8 cellular contexts compared by ENCODE assay signal in the genomic region with DNA sequence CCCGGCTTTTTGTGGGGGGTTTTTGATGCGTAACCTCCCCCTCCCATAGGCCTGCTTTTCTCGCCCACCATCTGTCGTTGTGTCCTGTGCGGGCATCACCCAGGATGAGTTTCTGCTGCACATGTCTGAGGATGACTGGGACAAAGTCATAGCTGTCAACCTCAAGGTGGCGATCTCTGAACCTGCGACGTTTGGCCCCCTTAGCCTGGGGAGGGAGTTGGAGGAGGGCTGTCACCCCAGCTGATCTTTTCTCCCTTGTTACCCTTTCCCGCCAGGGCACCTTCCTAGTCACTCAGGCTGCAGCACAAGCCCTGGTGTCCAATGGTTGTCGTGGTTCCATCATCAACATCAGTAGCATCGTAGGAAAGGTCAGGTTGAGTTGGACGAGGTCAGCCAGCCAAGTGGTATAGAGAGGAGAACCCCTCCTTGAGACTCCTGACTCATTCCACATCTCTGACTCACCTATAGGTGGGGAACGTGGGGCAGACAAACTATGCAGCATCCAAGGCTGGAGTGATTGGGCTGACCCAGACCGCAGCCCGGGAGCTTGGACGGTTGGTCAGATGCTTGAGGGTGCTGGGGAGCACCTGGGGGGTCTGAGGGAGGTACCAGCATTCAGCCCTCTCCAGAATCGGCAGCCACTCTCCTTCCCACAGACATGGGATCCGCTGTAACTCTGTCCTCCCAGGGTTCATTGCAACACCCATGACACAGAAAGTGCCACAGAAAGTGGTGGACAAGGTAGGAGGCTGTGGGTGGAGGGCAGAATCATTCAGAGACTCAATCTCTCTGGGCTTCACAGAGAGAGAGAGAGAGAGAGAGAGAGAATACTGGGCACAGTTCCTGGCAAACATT. TPM values are rescaled to one million over a fixed set of nuclear protein-coding genes. Genes with fewer than 3 reads are reported as not detected.
DNase-seq lines count a peak whose midpoint lies in the region; ATAC-seq, FAIRE-seq and TF ChIP-seq lines count a peak whose summit lies in the region.

No MANE protein-coding gene starts in this region.

- FAIRE-seq in kidney (lab: Jason Lieb, UNC) = no peak

- no peaks in the 10 kb centered on the region for H3K27me3 ChIP-seq in stomach smooth muscle (ENCODE audit: control insufficient read depth in 1 of 2, insufficient read depth in 2 of 2, low read length in 2 of 2)

- no peaks in the 10 kb centered on the region for H3K9me3 Mint-ChIP-seq in activated naive CD8-positive, alpha-beta T cell treated with anti-CD3 and anti-CD28 coated beads for 36 hours

- H3K9me3 ChIP-seq in kidney (ENCODE audit: control insufficient read depth in 1 of 2, low read length in 2 of 2) (no peaks in the 10 kb centered on the region), stomach smooth muscle (ENCODE audit: control insufficient read depth in 2 of 2, low read length in 2 of 2) (no peaks in the 10 kb centered on the region)

- H3K4me1 Mint-ChIP-seq in activated naive CD8-positive, alpha-beta T cell treated with anti-CD3 and anti-CD28 coated beads for 36 hours = peaks cover 58% of the 10 kb centered on the region

- DNase-seq in EL (peak; percentile 76), kidney (no peak), posterior cingulate gyrus (no peak)
- peak; percentile 69 for DNase-seq in activated naive CD8-positive, alpha-beta T cell treated with anti-CD3 and anti-CD28 coated beads for 36 hours

- H3K36me3 Mint-ChIP-seq in activated naive CD8-positive, alpha-beta T cell treated with anti-CD3 and anti-CD28 coated beads for 36 hours = peaks cover 33% of the 10 kb centered on the region

- peaks cover 19 to 37% of the 10 kb centered on the region in 2 donors for H3K4me1 ChIP-seq in kidney (ENCODE audit: control insufficient read depth in 1 of 2, insufficient read depth in 1 of 2, low read depth in 1 of 2, low read length in 2 of 2)
- H3K4me1 ChIP-seq in stomach smooth muscle (ENCODE audit: control insufficient read depth, insufficient read depth, low read length) = peaks cover 68% of the 10 kb centered on the region

- intact Hi-C loops in kidney (cut with DNase I) = no loop called here
- intact Hi-C loops in posterior cingulate gyrus (cut with DNase I) = no loop called here

- H3K4me3 Mint-ChIP-seq in activated naive CD8-positive, alpha-beta T cell treated with anti-CD3 and anti-CD28 coated beads for 36 hours = peak overlapping the region; percentile 98

- H3K27me3 Mint-ChIP-seq in activated naive CD8-positive, alpha-beta T cell treated with anti-CD3 and anti-CD28 coated beads for 36 hours = no peaks in the 10 kb centered on the region

- peak overlapping the region in 1 of 2 donors; percentile 78 for H3K27ac ChIP-seq in kidney (ENCODE audit: low read depth in 2 of 2, low read length in 2 of 2)
- peak overlapping the region; percentile 24 for H3K27ac ChIP-seq in stomach smooth muscle (ENCODE audit: low read length)

- peaks cover 19 to 27% of the 10 kb centered on the region in 2 donors for H3K36me3 ChIP-seq in kidney (ENCODE audit: control insufficient read depth in 1 of 2, insufficient read depth in 2 of 2, low read length in 2 of 2)
- peaks cover 26 to 28% of the 10 kb centered on the region in 2 donors for H3K36me3 ChIP-seq in stomach smooth muscle (ENCODE audit: control insufficient read depth in 2 of 2, insufficient read depth in 2 of 2, low read length in 2 of 2)

- ATAC-seq in HG03135 (IDR thresholded peaks at IDR 0.05; ENCODE audit: unreplicated experiment) (no peak), HG02938 (IDR thresholded peaks at IDR 0.05; ENCODE audit: unreplicated experiment) (no peak)

- TF ChIP-seq CTCF in LNCAP (IDR thresholded peaks at IDR 0.05) (0 out of 2 replicates have a peak, but pooled peaks have one; percentile 10), kidney (IDR thresholded peaks at IDR 0.05; ENCODE audit: borderline replicate concordance, extremely low read depth, insufficient read depth) (no peak)

- H3K4me3 ChIP-seq in kidney (ENCODE audit: low read length in 2 of 2) (peak overlapping the region; percentile 69 to 91), stomach smooth muscle (ENCODE audit: low read length in 2 of 2) (peak overlapping the region; percentile 87 to 93)

- peak overlapping the region; percentile 8 to 80 for H3K9ac ChIP-seq in kidney (ENCODE audit: low read length in 2 of 2)
- H3K9ac ChIP-seq in stomach smooth muscle (ENCODE audit: low read length in 2 of 2) = peak overlapping the region in 1 of 2 donors; percentile 76

- peak overlapping the region; percentile 96 for H3K27ac Mint-ChIP-seq in activated naive CD8-positive, alpha-beta T cell treated with anti-CD3 and anti-CD28 coated beads for 36 hours

RNA-seq across cellular contexts. Expression of gene HSD17B8, which starts 0.9 kb away (rescaled TPM):
- 10 to 100 TPM; 31.1 to 32.6 TPM for total RNA-seq in activated naive CD8-positive, alpha-beta T cell treated with anti-CD3 and anti-CD28 coated beads for 36 hours
- total RNA-seq in kidney = 26.6 TPM
- 83.0 TPM for polyA plus RNA-seq in kidney (ENCODE audit: insufficient read depth, low read depth, low replicate concordance)

RNA-seq across cellular contexts. Expression of gene RING1, which starts 2.9 kb away (rescaled TPM):
- 10 to 100 TPM; 35.3 to 35.8 TPM for total RNA-seq in activated naive CD8-positive, alpha-beta T cell treated with anti-CD3 and anti-CD28 coated beads for 36 hours
- 47.2 TPM for total RNA-seq in kidney
- polyA plus RNA-seq in kidney (ENCODE audit: insufficient read depth, low read depth, low replicate concordance) = 48.6 TPM

RNA-seq across cellular contexts. Expression of gene SLC39A7, which starts 4.7 kb away (rescaled TPM):
- 10 to 100 TPM; 51.0 to 55.6 TPM for total RNA-seq in activated naive CD8-positive, alpha-beta T cell treated with anti-CD3 and anti-CD28 coated beads for 36 hours
- total RNA-seq in kidney = 83.3 TPM
- 118 TPM for polyA plus RNA-seq in kidney (ENCODE audit: insufficient read depth, low read depth, low replicate concordance)

RNA-seq across cellular contexts. Expression of gene RXRB, which starts 4.9 kb away (rescaled TPM):
- total RNA-seq in activated naive CD8-positive, alpha-beta T cell treated with anti-CD3 and anti-CD28 coated beads for 36 hours = 10 to 100 TPM; 40.4 to 42.1 TPM
- total RNA-seq in kidney = 52.2 TPM
- polyA plus RNA-seq in kidney (ENCODE audit: insufficient read depth, low read depth, low replicate concordance) = 35.7 TPM

RNA-seq across cellular contexts. Expression of gene COL11A2, which starts 13.1 kb away (rescaled TPM):
- total RNA-seq in activated naive CD8-positive, alpha-beta T cell treated with anti-CD3 and anti-CD28 coated beads for 36 hours = 1 to 10 TPM; 1.0 to 1.1 TPM
- 0.85 TPM for total RNA-seq in kidney
- 2.3 TPM for polyA plus RNA-seq in kidney (ENCODE audit: insufficient read depth, low read depth, low replicate concordance)

Comparison
In these comparisons a context has a peak if more than half of its experiments do, and no peak if none do; other contexts are left out.
1. DNase-seq: peak in EL (single experiment) and activated naive CD8-positive, alpha-beta T cell treated with anti-CD3 and anti-CD28 coated beads for 36 hours (single experiment); none in kidney (single experiment) and posterior cingulate gyrus (0 of 10).